ENCODE assay signal across 12 cellular contexts in the genomic region with DNA sequence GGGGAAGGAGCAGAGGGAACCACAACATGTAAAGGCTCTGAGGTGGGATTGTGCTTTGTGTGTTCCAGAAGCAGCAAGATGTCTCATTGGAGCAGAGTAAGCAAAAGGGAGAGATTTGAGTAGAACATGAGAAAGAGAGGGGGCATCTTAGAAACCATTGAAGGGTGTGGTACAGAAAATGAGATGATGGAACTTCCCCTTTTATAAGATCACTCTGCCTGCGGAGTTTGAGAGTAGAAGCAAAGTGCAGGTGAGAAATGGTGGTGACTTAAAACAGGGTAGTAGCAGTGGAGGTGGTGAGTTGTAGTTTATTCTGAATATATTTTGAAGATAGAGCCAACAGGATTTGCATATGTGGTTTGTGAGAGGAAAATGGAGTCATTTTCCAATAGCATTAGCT. TPM values are rescaled to one million over a fixed set of nuclear protein-coding genes. Genes with fewer than 3 reads are reported as not detected.
DNase-seq lines count a peak whose midpoint lies in the region; ATAC-seq, FAIRE-seq and TF ChIP-seq lines count a peak whose summit lies in the region.
"Had no signal": no experiment of that assay in that cellular context is flagged by ENCODE, and none has a peak within 500 bp of the region (broad histone marks: within the 10 kb centered on the region; RNA-seq: fewer than 3 reads in every experiment).

No MANE protein-coding gene starts in this region.

- H3K4me3 Mint-ChIP-seq in activated CD4-positive, alpha-beta memory T cell treated with anti-CD3 and anti-CD28 coated beads for 36 hours, result no peak overlapping the region
- no peak overlapping the region for H3K4me3 Mint-ChIP-seq in activated CD4-positive, alpha-beta memory T cell treated with anti-CD3 and anti-CD28 coated beads, Interleukin-2, amount 10 ng/mL, durations not matched to agents 7 days and 5 days

- FAIRE-seq in HTR-8/SVneo (lab: Jason Lieb, UNC), result peak; percentile 26

- TF ChIP-seq POLR2A in gastrocnemius medialis (IDR thresholded peaks at IDR 0.05), result no peak

- H3K27ac Mint-ChIP-seq in activated CD4-positive, alpha-beta memory T cell treated with anti-CD3 and anti-CD28 coated beads for 36 hours, result peak overlapping the region; percentile 9
- H3K27ac Mint-ChIP-seq in activated CD4-positive, alpha-beta memory T cell treated with anti-CD3 and anti-CD28 coated beads, Interleukin-2, amount 10 ng/mL, durations not matched to agents 7 days and 5 days, result no peak overlapping the region

- TF ChIP-seq CTCF in gastrocnemius medialis (IDR thresholded peaks at IDR 0.05 in 4 of 5, conservative IDR thresholded peaks at IDR 0.05 in 1 of 5), result no peak
- TF ChIP-seq CTCF in RWPE1 (conservative IDR thresholded peaks at IDR 0.05; ENCODE audit: low read depth), result no peak

- peaks cover 6% of the 10 kb centered on the region for H3K36me3 Mint-ChIP-seq in activated CD4-positive, alpha-beta memory T cell treated with anti-CD3 and anti-CD28 coated beads for 36 hours
- H3K36me3 Mint-ChIP-seq in activated CD4-positive, alpha-beta memory T cell treated with anti-CD3 and anti-CD28 coated beads, Interleukin-2, amount 10 ng/mL, durations not matched to agents 7 days and 5 days (ENCODE audit: low read depth), result peaks cover 7% of the 10 kb centered on the region

- H3K27ac ChIP-seq in gastrocnemius medialis, result peak overlapping the region in 3 of 4 donors; percentile 9 to 29 (median 24)
- no peak overlapping the region for H3K27ac ChIP-seq in RWPE1
- H3K27ac ChIP-seq: thoracic aorta had no signal

- no peaks in the 10 kb centered on the region for H3K27me3 Mint-ChIP-seq in activated CD4-positive, alpha-beta memory T cell treated with anti-CD3 and anti-CD28 coated beads for 36 hours
- no peaks in the 10 kb centered on the region for H3K27me3 Mint-ChIP-seq in activated CD4-positive, alpha-beta memory T cell treated with anti-CD3 and anti-CD28 coated beads, Interleukin-2, amount 10 ng/mL, durations not matched to agents 7 days and 5 days

- H3K27me3 ChIP-seq in gastrocnemius medialis, result no peaks in the 10 kb centered on the region

- CTCF ChIA-PET in activated CD4-positive, alpha-beta memory T cell treated with anti-CD3 and anti-CD28 coated beads for 36 hours (lab: Charles Lee), result interaction anchor here (1.2 kb wide), 1 partner anchor 114 kb away, joined by 3 read pairs; no protein-coding TSS in a partner anchor
- CTCF ChIA-PET in activated CD4-positive, alpha-beta memory T cell treated with anti-CD3 and anti-CD28 coated beads, Interleukin-2, amount 10 ng/mL, durations not matched to agents 7 days and 5 days (lab: Charles Lee), result no interaction called here
- CTCF ChIA-PET in RWPE1 (lab: Yijun Ruan, JAX), result no interaction called here

- DNase-seq in activated CD4-positive, alpha-beta memory T cell treated with anti-CD3 and anti-CD28 coated beads for 36 hours, result no peak
- DNase-seq in activated CD4-positive, alpha-beta memory T cell treated with anti-CD3 and anti-CD28 coated beads, Interleukin-2, amount 10 ng/mL, durations not matched to agents 7 days and 5 days, result no peak
- DNase-seq in HTR-8/SVneo (ENCODE audit: insufficient read length, low spot score) (no peak), gastrocnemius medialis (no peak), UCSD-AML1 (lab: John Stamatoyannopoulos, UW; ENCODE audit: unreplicated experiment) (no peak), RWPE1 (ENCODE audit: low spot score) (no peak), NCI-H2107 treated with DMSO at 0.1 percent for 48 hours (lab: John Stamatoyannopoulos, UW; ENCODE audit: unreplicated experiment) (no peak)
- DNase-seq: activated CD4-positive, alpha-beta T cell treated with anti-CD3 and anti-CD28 coated beads, Interleukin-2, amount 50 U/mL, for 48 hours; foreskin fibroblast; midbrain had no signal

- H3K4me1 ChIP-seq in gastrocnemius medialis, result peaks cover 62 to 65% of the 10 kb centered on the region in 2 donors

- POLR2A ChIA-PET in activated CD4-positive, alpha-beta memory T cell treated with anti-CD3 and anti-CD28 coated beads for 36 hours (lab: Charles Lee), result interaction anchor here (1.0 kb wide), 1 partner anchor 11 kb away, joined by 3 read pairs; no protein-coding TSS in a partner anchor
- POLR2A ChIA-PET in activated CD4-positive, alpha-beta memory T cell treated with anti-CD3 and anti-CD28 coated beads, Interleukin-2, amount 10 ng/mL, durations not matched to agents 7 days and 5 days (lab: Charles Lee), result interaction anchor here (1.0 kb wide), 1 partner anchor 13 kb away, joined by 3 read pairs; no protein-coding TSS in a partner anchor
- POLR2A ChIA-PET in RWPE1 (lab: Yijun Ruan, JAX; ENCODE audit: low non-redundant PET), result no interaction called here

- ATAC-seq in GM21717 (IDR thresholded peaks at IDR 0.05; ENCODE audit: unreplicated experiment), result peak; percentile 84
- ATAC-seq in gastrocnemius medialis, result no peak

- H3K4me3 ChIP-seq in gastrocnemius medialis, result no peak overlapping the region
- H3K4me3 ChIP-seq: thoracic aorta had no signal

- peaks cover 0 to 3% of the 10 kb centered on the region in 2 donors for H3K36me3 ChIP-seq in gastrocnemius medialis
- H3K36me3 ChIP-seq: thoracic aorta had no signal

- in situ Hi-C loops in gastrocnemius medialis (cut with MboI; ENCODE audit: low sequenced_read_pairs in 4 of 4), result no loop called here

- H3K9me3 Mint-ChIP-seq in activated CD4-positive, alpha-beta memory T cell treated with anti-CD3 and anti-CD28 coated beads for 36 hours, result peaks cover 3% of the 10 kb centered on the region
- no peaks in the 10 kb centered on the region for H3K9me3 Mint-ChIP-seq in activated CD4-positive, alpha-beta memory T cell treated with anti-CD3 and anti-CD28 coated beads, Interleukin-2, amount 10 ng/mL, durations not matched to agents 7 days and 5 days

- intact Hi-C loops in activated CD4-positive, alpha-beta memory T cell treated with anti-CD3 and anti-CD28 coated beads for 36 hours (cut with micrococcal nuclease), result no loop called here
- intact Hi-C loops in gastrocnemius medialis (cut with DNase I; ENCODE audit: low total_unique reads), result no loop called here

- no peaks in the 10 kb centered on the region for H3K9me3 ChIP-seq in gastrocnemius medialis
- H3K9me3 ChIP-seq: thoracic aorta had no signal

- peaks cover 62% of the 10 kb centered on the region for H3K4me1 Mint-ChIP-seq in activated CD4-positive, alpha-beta memory T cell treated with anti-CD3 and anti-CD28 coated beads for 36 hours (ENCODE audit: low read depth)
- H3K4me1 Mint-ChIP-seq in activated CD4-positive, alpha-beta memory T cell treated with anti-CD3 and anti-CD28 coated beads, Interleukin-2, amount 10 ng/mL, durations not matched to agents 7 days and 5 days, result peaks cover 38% of the 10 kb centered on the region

RNA-seq across cellular contexts. Expression of a gene that starts 56.0 kb away (rescaled TPM):
- total RNA-seq in activated CD4-positive, alpha-beta memory T cell treated with anti-CD3 and anti-CD28 coated beads for 36 hours, result 10 to 100 TPM; 19.8 to 22.0 TPM
- total RNA-seq in activated CD4-positive, alpha-beta memory T cell treated with anti-CD3 and anti-CD28 coated beads, Interleukin-2, amount 10 ng/mL, durations not matched to agents 7 days and 5 days, result 10 to 100 TPM; 25.1 to 25.5 TPM
- total RNA-seq in gastrocnemius medialis, result 10 to 100 TPM; 26.2 to 55.9 (median 40.7) TPM
